In the genomic region with DNA sequence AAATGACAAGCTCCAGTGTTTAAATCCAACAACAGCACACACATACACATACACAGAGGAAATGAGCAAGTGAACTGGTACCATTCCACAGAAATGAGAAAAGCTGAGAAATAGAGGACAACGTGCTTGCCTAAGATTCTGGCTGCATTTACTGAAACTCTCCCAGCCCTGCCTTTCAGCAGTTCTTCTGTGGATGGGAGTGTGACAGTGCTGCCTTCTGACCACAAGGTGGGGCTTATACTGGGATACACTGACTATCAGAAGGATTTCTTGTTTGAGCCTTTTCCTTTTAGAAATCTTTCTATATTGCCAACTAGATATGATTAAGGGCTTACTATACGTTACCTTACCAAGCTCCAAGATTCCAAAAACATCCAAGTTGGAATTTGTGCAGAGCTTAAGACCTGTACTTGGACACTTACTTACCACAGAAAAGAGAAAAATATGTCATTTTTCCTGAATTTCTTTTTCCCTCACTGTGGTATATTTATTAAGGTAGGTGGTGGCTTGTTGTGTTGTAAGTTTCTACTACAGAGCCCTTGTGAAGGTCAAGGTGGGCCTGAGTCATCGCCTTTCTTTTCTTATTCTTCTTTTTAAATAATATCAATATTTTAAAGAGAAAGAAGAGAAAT, we compare ENCODE assay signal across 8 cellular contexts. TPM values are rescaled to one million over a fixed set of nuclear protein-coding genes. Genes with fewer than 3 reads are reported as not detected.
DNase-seq lines count a peak whose midpoint lies in the region; ATAC-seq and TF ChIP-seq lines count a peak whose summit lies in the region.

No MANE protein-coding gene starts in this region.

- peak overlapping the region in 1 of 10 donors; percentile 83 for H3K27ac ChIP-seq in heart right ventricle

- DNase-seq in AML-193 (lab: John Stamatoyannopoulos, UW) (peak; percentile 84 to 86), NCI-H2196 treated with DMSO at 0.1 percent for 48 hours (lab: John Stamatoyannopoulos, UW; ENCODE audit: unreplicated experiment) (peak; percentile 50), heart right ventricle (peak; percentile 30 to 60), putamen (ENCODE audit: low spot score) (peak; percentile 42)
- peak; percentile 21 for DNase-seq in activated CD8-positive, alpha-beta T cell treated with anti-CD3 and anti-CD28 coated beads, Interleukin-2, amount 10 ng/mL, durations not matched to agents 7 days and 5 days

- no peaks in the 10 kb centered on the region for H3K4me1 Mint-ChIP-seq in activated CD8-positive, alpha-beta T cell treated with anti-CD3 and anti-CD28 coated beads, Interleukin-2, amount 10 ng/mL, durations not matched to agents 7 days and 5 days (ENCODE audit: low read depth)

- intact Hi-C loops in heart right ventricle (cut with DNase I): loop anchor here in 8 of 10 donors (2.0 to 10.0 kb wide), 8 partner anchors 135 to 408 kb away; partner anchors contain the start of genes CXCL1 (in 3 of the 8) and CXCL3 (in 1 of the 8)

- H3K4me3 Mint-ChIP-seq in activated CD8-positive, alpha-beta T cell treated with anti-CD3 and anti-CD28 coated beads, Interleukin-2, amount 10 ng/mL, durations not matched to agents 7 days and 5 days: no peak overlapping the region

- ATAC-seq in GM18508 (IDR thresholded peaks at IDR 0.05; ENCODE audit: insufficient read depth, unreplicated experiment) (peak; percentile 57), HG03045 (IDR thresholded peaks at IDR 0.05; ENCODE audit: unreplicated experiment) (peak; percentile 56), heart right ventricle (peak; percentile 76 to 91 (median 87)), GM21737 (IDR thresholded peaks at IDR 0.05; ENCODE audit: unreplicated experiment) (no peak)
- no peak for ATAC-seq in activated CD8-positive, alpha-beta T cell treated with anti-CD3 and anti-CD28 coated beads, Interleukin-2, amount 10 ng/mL, durations not matched to agents 7 days and 5 days

- no peak overlapping the region for H3K4me3 ChIP-seq in heart right ventricle

- CTCF ChIA-PET in activated CD8-positive, alpha-beta T cell treated with anti-CD3 and anti-CD28 coated beads, Interleukin-2, amount 10 ng/mL, durations not matched to agents 7 days and 5 days (lab: Charles Lee): interaction anchor here (1.0 to 2.1 kb wide), 4 partner anchors 15 to 405 kb away, joined by 3 to 10 read pairs (median 3); no protein-coding TSS in a partner anchor

- H3K36me3 Mint-ChIP-seq in activated CD8-positive, alpha-beta T cell treated with anti-CD3 and anti-CD28 coated beads, Interleukin-2, amount 10 ng/mL, durations not matched to agents 7 days and 5 days (ENCODE audit: low read depth): no peaks in the 10 kb centered on the region

- H3K4me1 ChIP-seq in heart right ventricle: peaks cover 0 to 80% (median 32%) of the 10 kb centered on the region in 9 donors

- no peaks in the 10 kb centered on the region for H3K27me3 ChIP-seq in heart right ventricle

- TF ChIP-seq CTCF in heart right ventricle (IDR thresholded peaks at IDR 0.05): peak; percentile 62 to 90 (median 83)

- POLR2A ChIA-PET in activated CD8-positive, alpha-beta T cell treated with anti-CD3 and anti-CD28 coated beads, Interleukin-2, amount 10 ng/mL, durations not matched to agents 7 days and 5 days (lab: Charles Lee): no interaction called here

- no peaks in the 10 kb centered on the region for H3K36me3 ChIP-seq in heart right ventricle

- 38 to 41% methylated on average over 3 of the region's 3 CpGs for WGBS in heart right ventricle, 2 donors

- no peaks in the 10 kb centered on the region for H3K9me3 ChIP-seq in heart right ventricle

- H3K27me3 Mint-ChIP-seq in activated CD8-positive, alpha-beta T cell treated with anti-CD3 and anti-CD28 coated beads, Interleukin-2, amount 10 ng/mL, durations not matched to agents 7 days and 5 days (ENCODE audit: low read depth): no peaks in the 10 kb centered on the region

- H3K27ac Mint-ChIP-seq in activated CD8-positive, alpha-beta T cell treated with anti-CD3 and anti-CD28 coated beads, Interleukin-2, amount 10 ng/mL, durations not matched to agents 7 days and 5 days: no peak overlapping the region

- no peaks in the 10 kb centered on the region for H3K9me3 Mint-ChIP-seq in activated CD8-positive, alpha-beta T cell treated with anti-CD3 and anti-CD28 coated beads, Interleukin-2, amount 10 ng/mL, durations not matched to agents 7 days and 5 days (ENCODE audit: insufficient read depth)

RNA-seq across cellular contexts. Expression of gene CXCL8, which starts 10.7 kb away (rescaled TPM):
- total RNA-seq in activated CD8-positive, alpha-beta T cell treated with anti-CD3 and anti-CD28 coated beads, Interleukin-2, amount 10 ng/mL, durations not matched to agents 7 days and 5 days: not detected
- 10 to 100 TPM in 2 of 10 donors, 1 to 10 TPM in 1, under 1 TPM in 6, not detected in 1; 0.23 to 19.3 (median 0.72) TPM for total RNA-seq in heart right ventricle
- polyA plus RNA-seq in heart right ventricle: under 1 TPM; 0.64 to 0.80 TPM

Comparison
In these comparisons a context has a peak if more than half of its experiments do, and no peak if none do; other contexts are left out.
1. DNase-seq: peak in every context shown above with its lines; median percentile 85 in AML-193; 50 in NCI-H2196 treated with DMSO at 0.1 percent for 48 hours; 45 in heart right ventricle; 42 in putamen; 21 in activated CD8-positive, alpha-beta T cell treated with anti-CD3 and anti-CD28 coated beads, Interleukin-2, amount 10 ng/mL, durations not matched to agents 7 days and 5 days.
2. ATAC-seq: peak in GM18508 (single experiment), HG03045 (single experiment) and heart right ventricle (8 of 8); none in activated CD8-positive, alpha-beta T cell treated with anti-CD3 and anti-CD28 coated beads, Interleukin-2, amount 10 ng/mL, durations not matched to agents 7 days and 5 days (single experiment) and GM21737 (single experiment).